Comparison of ENCODE assay signal across 17 cellular contexts in the genomic region with DNA sequence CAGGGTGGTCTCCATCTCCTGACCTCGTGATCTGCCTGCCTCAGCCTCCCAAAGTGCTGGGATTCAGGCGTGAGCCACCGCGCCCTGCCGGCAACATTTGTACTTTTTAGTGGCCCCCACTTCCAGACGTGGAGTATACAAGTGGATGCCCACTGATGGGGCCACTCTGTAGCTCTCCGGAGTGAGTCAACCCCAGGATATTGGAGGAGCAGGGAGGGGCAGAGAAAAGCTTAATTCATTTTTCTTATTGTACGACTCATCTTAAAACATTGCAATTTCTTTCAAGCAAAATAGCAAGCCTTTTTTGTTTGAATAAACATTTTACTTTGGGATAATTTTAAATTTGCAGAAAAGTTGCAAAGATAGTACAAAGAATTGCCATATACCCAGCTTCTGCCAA. TPM values are rescaled to one million over a fixed set of nuclear protein-coding genes. Genes with fewer than 3 reads are reported as not detected.
DNase-seq lines count a peak whose midpoint lies in the region; ATAC-seq and TF ChIP-seq lines count a peak whose summit lies in the region.
"Had no signal": no experiment of that assay in that cellular context is flagged by ENCODE, and none has a peak within 500 bp of the region (broad histone marks: within the 10 kb centered on the region; RNA-seq: fewer than 3 reads in every experiment).

No MANE protein-coding gene starts in this region.

- H3K4me3 ChIP-seq in GM23248 = no peak overlapping the region
- no peak overlapping the region for H3K4me3 ChIP-seq in RWPE2 (ENCODE audit: severe bottlenecking)
- H3K4me3 ChIP-seq in esophagus squamous epithelium = no peak overlapping the region
- H3K4me3 ChIP-seq: GM23338, SJSA1 had no signal

- no peaks in the 10 kb centered on the region for H3K9me3 ChIP-seq in GM23248 (ENCODE audit: low read depth)
- H3K9me3 ChIP-seq in RWPE2 (ENCODE audit: severe bottlenecking) = no peaks in the 10 kb centered on the region
- H3K9me3 ChIP-seq in esophagus squamous epithelium = no peaks in the 10 kb centered on the region
- H3K9me3 ChIP-seq: SJSA1 had no signal

- intact Hi-C loops in esophagus squamous epithelium (cut with DNase I) = no loop called here

- DNase-seq in AG20443 (ENCODE audit: low spot score) (peak; percentile 26), GM23248 (peak; percentile 20), RWPE2 (ENCODE audit: low spot score) (no peak), epithelial cell of prostate (ENCODE audit: low read depth, low spot score) (no peak), GM19238 (ENCODE audit: insufficient read length, low spot score) (no peak), HT-29 (ENCODE audit: low spot score) (no peak), esophagus squamous epithelium (lab: John Stamatoyannopoulos, UW) (no peak)
- DNase-seq: CD8-positive, alpha-beta memory T cell; KG1; NCI-H1417 treated with DMSO at 0.1 percent for 48 hours; NCI-H187 treated with DMSO at 0.1 percent for 48 hours; NCI-H345; NCI-H524 treated with DMSO at 0.1 percent for 48 hours had no signal

- WGBS in GM23248 (ENCODE audit: low coverage in 1 of 2, low lambda C conversion rate in 2 of 2, missing lambda C conversion rate in 2 of 2), 2 experiments = 70% methylated on average over 6 to 8 of the region's 8 CpGs
- 23 to 79% methylated on average over 4 to 8 of the region's 8 CpGs for WGBS in esophagus squamous epithelium, 2 donors

- no peak overlapping the region for H3K9ac ChIP-seq in GM23248

- H3K4me2 ChIP-seq in GM23248 (ENCODE audit: unreplicated experiment) = no peak overlapping the region
- H3K4me2 ChIP-seq: GM23338 had no signal

- no peaks in the 10 kb centered on the region for H3K9me2 ChIP-seq in GM23248 (ENCODE audit: insufficient read depth)

- H3K36me3 ChIP-seq in GM23248 (ENCODE audit: low read depth) = no peaks in the 10 kb centered on the region
- H3K36me3 ChIP-seq in RWPE2 (ENCODE audit: low read depth) = no peaks in the 10 kb centered on the region
- H3K36me3 ChIP-seq in esophagus squamous epithelium = no peaks in the 10 kb centered on the region
- H3K36me3 ChIP-seq: SJSA1 had no signal

- no peak overlapping the region for H3K27ac ChIP-seq in GM23248
- H3K27ac ChIP-seq in RWPE2 (ENCODE audit: poor library complexity, severe bottlenecking) = peak overlapping the region; percentile 30
- peak overlapping the region; percentile 27 for H3K27ac ChIP-seq in epithelial cell of prostate
- H3K27ac ChIP-seq in esophagus squamous epithelium = no peak overlapping the region
- H3K27ac ChIP-seq: SJSA1 had no signal

- in situ Hi-C loops in GM23248 (cut with MboI) = no loop called here

- no peaks in the 10 kb centered on the region for H4K20me1 ChIP-seq in GM23248 (ENCODE audit: insufficient read depth)

- peaks cover 28% of the 10 kb centered on the region for H3K4me1 ChIP-seq in GM23248 (ENCODE audit: insufficient read depth)
- peaks cover 22% of the 10 kb centered on the region for H3K4me1 ChIP-seq in RWPE2 (ENCODE audit: insufficient read depth, poor library complexity, severe bottlenecking)
- peaks cover 9 to 64% (median 11%) of the 10 kb centered on the region in 3 donors for H3K4me1 ChIP-seq in esophagus squamous epithelium

- no peaks in the 10 kb centered on the region for H3K79me2 ChIP-seq in GM23248 (ENCODE audit: insufficient read depth)

- TF ChIP-seq CTCF in RWPE2 (IDR thresholded peaks at IDR 0.05; ENCODE audit: poor library complexity, severe bottlenecking) (no peak), esophagus squamous epithelium (IDR thresholded peaks at IDR 0.05) (no peak)

- no peak overlapping the region for H2AFZ ChIP-seq in GM23248
- H2AFZ ChIP-seq: GM23338 had no signal

- no peak for TF ChIP-seq POLR2A in esophagus squamous epithelium (IDR thresholded peaks at IDR 0.05)

- H3K27me3 ChIP-seq in GM23248 (replicated peaks; ENCODE audit: insufficient read depth) (no peaks in the 10 kb centered on the region), RWPE2 (ENCODE audit: insufficient read depth, poor library complexity, severe bottlenecking) (no peaks in the 10 kb centered on the region), esophagus squamous epithelium (no peaks in the 10 kb centered on the region)
- H3K27me3 ChIP-seq: SJSA1 had no signal

- H3F3A ChIP-seq in GM23248 (ENCODE audit: insufficient read depth) = peaks cover 17% of the 10 kb centered on the region

- ATAC-seq in RWPE2 (ENCODE audit: low read depth) (peak; percentile 54; the same call in 2 of the 3 replicates), GM21526 (IDR thresholded peaks at IDR 0.05; ENCODE audit: low FRiP score, unreplicated experiment) (no peak)
- ATAC-seq: GM23338, HCT116 had no signal

RNA-seq across cellular contexts. Expression of gene FAM9C, which starts 34.6 kb away (rescaled TPM):
- total RNA-seq in GM23248 (2014; rRNA removed; shearing (Covaris generic)) = not detected in 2 replicates
- polyA plus RNA-seq in GM23248 (2016; fragmentation: Nextera tagmentation; extraction: Ambion mirVana) = not detected in 2 replicates
- not detected in 2 replicates for total RNA-seq in HT-29 (2014; rRNA removed; shearing (Covaris generic))
- not detected for total RNA-seq in esophagus squamous epithelium
- total RNA-seq: CD8-positive, alpha-beta memory T cell; GM23338; SJSA1 had no signal
- polyA plus RNA-seq: CD8-positive, alpha-beta memory T cell had no signal

RNA-seq across cellular contexts. Expression of gene TMSB4X, which starts 34.9 kb away (rescaled TPM):
- total RNA-seq in GM23248 (2014; rRNA removed; shearing (Covaris generic)) = 3,286 and 6,098 TPM in 2 replicates
- polyA plus RNA-seq in GM23248 (2016; fragmentation: Nextera tagmentation; extraction: Ambion mirVana) = 9,088 and 9,298 TPM in 2 replicates
- total RNA-seq in HT-29 (2014; rRNA removed; shearing (Covaris generic)) = 538 and 675 TPM in 2 replicates
- total RNA-seq in esophagus squamous epithelium = 1,000 to 10,000 TPM in 2 of 4 donors, 100 to 1,000 TPM in 2; 435 to 1,751 (median 1,260) TPM

Comparison
In these comparisons a context has a peak if more than half of its experiments do, and no peak if none do; other contexts are left out.
1. DNase-seq: peak in AG20443 (single experiment) and GM23248 (single experiment); none in RWPE2 (single experiment), epithelial cell of prostate (single experiment), GM19238 (single experiment), HT-29 (single experiment) and esophagus squamous epithelium (single experiment).
2. H3K27ac ChIP-seq: peak in RWPE2 (single experiment) and epithelial cell of prostate (single experiment); none in GM23248 (single experiment) and esophagus squamous epithelium (0 of 4).